18 cellular contexts compared by ENCODE assay signal in genomic region chr20:62310757-62311121, GRCh38.
"Had no signal": no experiment of that assay in that cellular context is flagged by ENCODE, and none has a peak within 500 bp of the region (broad histone marks: within the 10 kb centered on the region; RNA-seq: fewer than 3 reads in every experiment).

No MANE protein-coding gene starts in this region.

- H3K4me3 Mint-ChIP-seq: central memory CD8-positive, alpha-beta T cell; neural progenitor cell; stimulated activated naive B cell treated with anti-CD40 and anti-IgM and Interleukin-4, amounts not matched to agents 10 μg/mL and 1 μg/mL and 100 μg/mL, for 72 hours had no signal

- FAIRE-seq: endometrium had no signal

- H3K27me3 ChIP-seq: brain microvascular endothelial cell, hepatocyte, left lung, neural progenitor cell, transverse colon had no signal

- DNase-seq: activated naive CD4-positive, alpha-beta T cell treated with Interleukin-2 at 50 U/mL for 16 hours; activated T-cell treated with anti-CD3 and anti-CD28 coated beads for 4 hours; anterior cingulate cortex; brain microvascular endothelial cell; islet precursor cell; left lung; mammary epithelial cell; naive B cell; stimulated activated CD4-positive, alpha-beta T cell treated with anti-CD3 and anti-CD28 coated beads, Interleukin-12 subunit alpha, Interleukin-12 subunit beta, amount 100 ng/mL, for 4 hours; stimulated activated naive B cell treated with anti-CD40 and anti-IgM and Interleukin-4, amounts not matched to agents 10 μg/mL and 1 μg/mL and 100 μg/mL, for 72 hours; T-helper 2 cell; transverse colon had no signal

- H3K79me2 ChIP-seq: parathyroid adenoma had no signal

- H3K4me2 ChIP-seq: hepatocyte, neural progenitor cell had no signal

- H2AFZ ChIP-seq: hepatocyte, neural progenitor cell, parathyroid adenoma had no signal

- H3K27ac Mint-ChIP-seq: naive B cell; neural progenitor cell; stimulated activated naive B cell treated with anti-CD40 and anti-IgM and Interleukin-4, amounts not matched to agents 10 μg/mL and 1 μg/mL and 100 μg/mL, for 72 hours had no signal

- H3K4me3 ChIP-seq: hepatocyte, left lung, neural progenitor cell, transverse colon had no signal

- H3K36me3 Mint-ChIP-seq: naive B cell, neural progenitor cell had no signal

- H3K9ac ChIP-seq: neural progenitor cell, parathyroid adenoma had no signal

- H3K27ac ChIP-seq: brain microvascular endothelial cell, hepatocyte, left lung, neural progenitor cell, parathyroid adenoma, transverse colon had no signal

- H3K9me3 ChIP-seq: left lung, transverse colon had no signal

- H3K4me1 ChIP-seq: neural progenitor cell, parathyroid adenoma had no signal

- H3K4me1 Mint-ChIP-seq: central memory CD8-positive, alpha-beta T cell; neural progenitor cell had no signal

- H3K9me3 Mint-ChIP-seq: central memory CD8-positive, alpha-beta T cell; naive B cell; neural progenitor cell; stimulated activated naive B cell treated with anti-CD40 and anti-IgM and Interleukin-4, amounts not matched to agents 10 μg/mL and 1 μg/mL and 100 μg/mL, for 72 hours had no signal

- ATAC-seq: activated CD4-positive, CD25-positive, alpha-beta regulatory T cell treated with anti-CD3 and anti-CD28 coated beads, Interleukin-2, amount 50 U/mL, for 24 hours; left lung; stimulated activated naive B cell treated with anti-CD40 and anti-IgM and Interleukin-4, amounts not matched to agents 10 μg/mL and 1 μg/mL and 100 μg/mL, for 72 hours had no signal

- H3K36me3 ChIP-seq: neural progenitor cell had no signal
